27 cellular contexts compared by ENCODE assay signal in genomic region chr5:145176041-145176440, GRCh38.
DNase-seq lines count a peak whose midpoint lies in the region; ATAC-seq lines count a peak whose summit lies in the region.
"Had no signal": no experiment of that assay in that cellular context is flagged by ENCODE, and none has a peak within 500 bp of the region (broad histone marks: within the 10 kb centered on the region; RNA-seq: fewer than 3 reads in every experiment).

No MANE protein-coding gene starts in this region.

- DNase-seq in SJSA1 (ENCODE audit: low read depth in 1 of 2, low spot score in 2 of 2), result peak; percentile 74 to 85
- DNase-seq: 8988T; ACHN; AML-193; BE2C; C1 segment of cervical spinal cord; Caco-2; Calu3; CD4-positive, alpha-beta memory T cell; CD4-positive, alpha-beta T cell; CD4-positive, CD25-positive, alpha-beta regulatory T cell; CD8-positive, alpha-beta memory T cell; CD8-positive, alpha-beta T cell; COR-L47; DMS 273 treated with DMSO at 0.1 percent for 48 hours; DMS153; DMS53; DMS79; DMS79 treated with DMSO at 0.1 percent for 48 hours; DND-41; EL had no signal

- no peak overlapping the region for H3K4me3 ChIP-seq in SJSA1
- H3K4me3 ChIP-seq: A549; BLaER1; BLaER1 treated with 17β-estradiol and CSF1 and Interleukin-3, amounts not matched to agents 10 nM and 100 nM had no signal

- peaks cover 60% of the 10 kb centered on the region for H3K4me1 ChIP-seq in SJSA1 (replicated peaks)
- H3K4me1 ChIP-seq: A549; BE2C; BLaER1; BLaER1 treated with 17β-estradiol and CSF1 and Interleukin-3, amounts not matched to agents 10 nM and 100 nM; Caco-2 had no signal

- no peaks in the 10 kb centered on the region for H3K36me3 ChIP-seq in SJSA1
- H3K36me3 ChIP-seq: BE2C; BLaER1; BLaER1 treated with 17β-estradiol and CSF1 and Interleukin-3, amounts not matched to agents 10 nM and 100 nM had no signal

- no peaks in the 10 kb centered on the region for H3K27me3 ChIP-seq in SJSA1 (replicated peaks)
- H3K27me3 ChIP-seq: BE2C; BLaER1; BLaER1 treated with 17β-estradiol and CSF1 and Interleukin-3, amounts not matched to agents 10 nM and 100 nM had no signal

- H3K27ac ChIP-seq in SJSA1, result peak overlapping the region; percentile 53
- H3K27ac ChIP-seq: 22Rv1; A549; BLaER1; BLaER1 treated with 17β-estradiol and CSF1 and Interleukin-3, amounts not matched to agents 10 nM and 100 nM; C4-2B had no signal

- ATAC-seq in GM21786 (IDR thresholded peaks at IDR 0.05; ENCODE audit: unreplicated experiment), result no peak
- ATAC-seq: A549; CD8-positive, alpha-beta T cell had no signal

- H3K9me3 ChIP-seq in SJSA1 (replicated peaks), result no peaks in the 10 kb centered on the region
- H3K9me3 ChIP-seq: A549; BE2C; BLaER1; BLaER1 treated with 17β-estradiol and CSF1 and Interleukin-3, amounts not matched to agents 10 nM and 100 nM; Caco-2 had no signal
